Comparison of ENCODE assay signal across 15 cellular contexts in the genomic region with DNA sequence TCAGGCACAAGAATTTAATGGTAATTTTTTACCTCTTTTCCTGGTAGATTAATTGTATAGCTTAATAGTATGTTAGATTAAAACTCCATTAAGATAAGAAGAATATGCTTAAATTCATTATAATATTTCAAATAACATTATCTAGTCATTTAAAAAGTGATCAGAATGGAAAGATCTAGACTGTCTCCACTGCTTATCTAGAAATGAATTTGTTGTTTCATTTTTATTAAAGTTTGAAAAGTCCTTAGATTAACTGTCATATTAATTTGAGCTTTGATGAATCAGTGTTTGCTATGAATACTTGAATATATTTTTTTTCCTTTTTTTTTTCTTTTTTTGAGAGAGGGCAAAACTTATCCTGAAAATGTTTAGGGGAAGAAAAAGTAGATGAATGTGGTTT.
DNase-seq lines count a peak whose midpoint lies in the region; ATAC-seq and TF ChIP-seq lines count a peak whose summit lies in the region.
"Had no signal": no experiment of that assay in that cellular context is flagged by ENCODE, and none has a peak within 500 bp of the region (broad histone marks: within the 10 kb centered on the region; RNA-seq: fewer than 3 reads in every experiment).

No MANE protein-coding gene starts in this region.

- H3K4me1 ChIP-seq in neuronal stem cell (ENCODE audit: control insufficient read depth in 2 of 2, insufficient read depth in 1 of 2, low read depth in 1 of 2, low read length in 2 of 2) (peaks cover 5 to 24% of the 10 kb centered on the region in 2 donors), tibial artery (peaks cover 0 to 52% (median 8%) of the 10 kb centered on the region in 4 donors)
- H3K4me1 ChIP-seq: HAP-1 had no signal

- H4K8ac ChIP-seq in neuronal stem cell (ENCODE audit: low read depth, low read length) = no peak overlapping the region

- H3K23ac ChIP-seq in neuronal stem cell (ENCODE audit: low read depth, low read length, poor library complexity) = no peak overlapping the region

- H4K91ac ChIP-seq in neuronal stem cell (ENCODE audit: low read depth, low read length, poor library complexity) = no peak overlapping the region

- no peak overlapping the region for H2BK12ac ChIP-seq in neuronal stem cell (ENCODE audit: low read length)

- no peaks in the 10 kb centered on the region for H3K27me3 Mint-ChIP-seq in activated T-cell treated with anti-CD3 and anti-CD28 coated beads, Interleukin-2, amount 50 U/mL, for 72 hours (ENCODE audit: low read depth)
- H3K27me3 Mint-ChIP-seq: CD8-positive, alpha-beta memory T cell had no signal

- no peak overlapping the region for H3K4me2 ChIP-seq in neuronal stem cell (ENCODE audit: insufficient read depth, low read length, poor library complexity, severe bottlenecking)

- no peaks in the 10 kb centered on the region for H3K27me3 ChIP-seq in dorsolateral prefrontal cortex
- no peaks in the 10 kb centered on the region for H3K27me3 ChIP-seq in neuronal stem cell (ENCODE audit: control insufficient read depth in 3 of 3, insufficient read depth in 3 of 3, low read depth in 1 of 3, low read length in 3 of 3)
- no peaks in the 10 kb centered on the region for H3K27me3 ChIP-seq in tibial artery

- no peak overlapping the region for H3K18ac ChIP-seq in neuronal stem cell (ENCODE audit: low read length)

- H2BK15ac ChIP-seq in neuronal stem cell (ENCODE audit: low read length) = no peak overlapping the region

- H3K27ac ChIP-seq in dorsolateral prefrontal cortex (peak overlapping the region in 56 of 59 donors; percentile 53 to 91 (median 84)), neuronal stem cell (replicated peaks; ENCODE audit: low read length) (no peak overlapping the region), tibial artery (peak overlapping the region; percentile 80 to 83)

- peak overlapping the region; percentile 46 for H2AFZ ChIP-seq in neuronal stem cell (ENCODE audit: low read length)

- H2BK5ac ChIP-seq in neuronal stem cell (ENCODE audit: low read length) = no peak overlapping the region

- H3K9ac ChIP-seq in neuronal stem cell (ENCODE audit: low read depth, low read length, poor library complexity) = no peak overlapping the region

- H3K4me1 Mint-ChIP-seq in activated T-cell treated with anti-CD3 and anti-CD28 coated beads, Interleukin-2, amount 50 U/mL, for 72 hours (ENCODE audit: low read depth) = peaks cover 6% of the 10 kb centered on the region
- H3K4me1 Mint-ChIP-seq: CD8-positive, alpha-beta memory T cell had no signal

- H2BK120ac ChIP-seq in neuronal stem cell (ENCODE audit: low read depth, low read length) = no peak overlapping the region

- no peaks in the 10 kb centered on the region for H3K79me1 ChIP-seq in neuronal stem cell (ENCODE audit: low read depth, low read length)

- TF ChIP-seq CTCF in dorsolateral prefrontal cortex (IDR thresholded peaks at IDR 0.05 in 54 of 56, conservative IDR thresholded peaks at IDR 0.05 in 2 of 56; ENCODE audit: low read depth in 1 of 56, partially characterized antibody in 56 of 56) = no peak
- no peak for TF ChIP-seq CTCF in tibial artery (IDR thresholded peaks at IDR 0.05)

- peak overlapping the region in 8 of 59 donors; percentile 3 to 35 (median 26) for H3K4me3 ChIP-seq in dorsolateral prefrontal cortex
- no peak overlapping the region for H3K4me3 ChIP-seq in neuronal stem cell (ENCODE audit: low read length in 2 of 2)
- peak overlapping the region in 1 of 2 donors; percentile 4 for H3K4me3 ChIP-seq in tibial artery
- H3K4me3 ChIP-seq: HAP-1, K562 had no signal

- intact Hi-C loops in dorsolateral prefrontal cortex (cut with DNase I) = loop anchor here in 1 of 2 donors (5.0 to 10.0 kb wide), 2 partner anchors 47 to 110 kb away; no protein-coding TSS in a partner anchor
- intact Hi-C loops in tibial artery (cut with DNase I; ENCODE audit: low total_unique reads) = no loop called here

- no peak overlapping the region for H3K4ac ChIP-seq in neuronal stem cell (ENCODE audit: low read length)

- H3K4me3 Mint-ChIP-seq in activated T-cell treated with anti-CD3 and anti-CD28 coated beads, Interleukin-2, amount 50 U/mL, for 72 hours = no peak overlapping the region
- H3K4me3 Mint-ChIP-seq: CD8-positive, alpha-beta memory T cell; mesothelial cell of epicardium had no signal

- H3K14ac ChIP-seq in neuronal stem cell (ENCODE audit: low read length) = no peak overlapping the region

- H3K9me3 ChIP-seq in neuronal stem cell (replicated peaks in 1 of 2; ENCODE audit: control insufficient read depth in 2 of 2, insufficient read depth in 1 of 2, low read depth in 1 of 2, low read length in 2 of 2) (peaks cover 0 to 7% of the 10 kb centered on the region in 2 donors), tibial artery (no peaks in the 10 kb centered on the region)
- H3K9me3 ChIP-seq: HAP-1 had no signal

- no peak for DNase-seq in activated T-cell treated with anti-CD3 and anti-CD28 coated beads, Interleukin-2, amount 50 U/mL, for 72 hours
- DNase-seq in activated T-cell treated with anti-CD3 and anti-CD28 coated beads, Interleukin-2, amount 50 U/mL, for 1 hour = no peak
- DNase-seq in dorsolateral prefrontal cortex (no peak), neuronal stem cell (ENCODE audit: low spot score) (no peak), tibial artery (no peak), SIG-M5 (lab: John Stamatoyannopoulos, UW) (no peak), GOT3 (lab: John Stamatoyannopoulos, UW) (no peak)
- DNase-seq in stimulated activated CD4-positive, alpha-beta T cell treated with anti-CD3 and anti-CD28 coated beads, Interleukin-15, amount 100 ng/mL, for 24 hours = no peak
- DNase-seq: activated gamma-delta T cell; CD8-positive, alpha-beta memory T cell; NCI-H1436; OCI-M1 had no signal

- peak in 1 of 2 donors; percentile 35 for ATAC-seq in activated T-cell treated with anti-CD3 and anti-CD28 coated beads, Interleukin-2, amount 50 U/mL, for 72 hours (replicated peaks in 1 of 2)
- ATAC-seq: K562 had no signal

- H3K9me3 Mint-ChIP-seq in activated T-cell treated with anti-CD3 and anti-CD28 coated beads, Interleukin-2, amount 50 U/mL, for 72 hours = no peaks in the 10 kb centered on the region

- no peaks in the 10 kb centered on the region for H3K36me3 Mint-ChIP-seq in activated T-cell treated with anti-CD3 and anti-CD28 coated beads, Interleukin-2, amount 50 U/mL, for 72 hours (ENCODE audit: insufficient read depth in 2 of 2)
- H3K36me3 Mint-ChIP-seq: CD8-positive, alpha-beta memory T cell; mesothelial cell of epicardium had no signal

- H2AK5ac ChIP-seq in neuronal stem cell (ENCODE audit: low read depth, low read length) = no peak overlapping the region

- H3K36me3 ChIP-seq in neuronal stem cell (replicated peaks in 1 of 2; ENCODE audit: control insufficient read depth in 2 of 2, insufficient read depth in 2 of 2, low read length in 2 of 2) (no peaks in the 10 kb centered on the region), tibial artery (no peaks in the 10 kb centered on the region)
- H3K36me3 ChIP-seq: HAP-1 had no signal

- peak overlapping the region; percentile 82 for H3K27ac Mint-ChIP-seq in activated T-cell treated with anti-CD3 and anti-CD28 coated beads, Interleukin-2, amount 50 U/mL, for 72 hours
- H3K27ac Mint-ChIP-seq: CD8-positive, alpha-beta memory T cell had no signal
